In genomic region chr10:29041512-29042150, GRCh38 we compare ENCODE assay signal across 2 cellular contexts.
TF ChIP-seq lines count a peak whose summit lies in the region.

No MANE protein-coding gene starts in this region.

TF ChIP-seq in SK-N-SH, 30 proteins besides CTCF, POLR2A, EP300 and RAD21 (continued from another document):
- TF ChIP-seq REST (IDR thresholded peaks at IDR 0.05; ENCODE audit: low read depth, low read length) = no peak
- TF ChIP-seq TCF12 (IDR thresholded peaks at IDR 0.05) = 0 out of 2 replicates have a peak, but pooled peaks have one; percentile 7
- TF ChIP-seq RCOR1 (IDR thresholded peaks at IDR 0.05; ENCODE audit: low read length) = peak; percentile 65; the same call in 1 of the 2 replicates

TF ChIP-seq in SK-N-SH treated with all-trans-retinoic acid at 6 μM for 48 hours, 23 proteins besides CTCF, POLR2A, EP300 and RAD21 (continued from another document):
- TF ChIP-seq POU6F1 (CRISPR knock-in tag; IDR thresholded peaks at IDR 0.05; ENCODE audit: borderline replicate concordance, low read depth) = no peak
- no peak for TF ChIP-seq SNAI2 (CRISPR knock-in tag; IDR thresholded peaks at IDR 0.05)
- TF ChIP-seq CREB5 (CRISPR knock-in tag; IDR thresholded peaks at IDR 0.05; ENCODE audit: low read depth) = no peak
- no peak for TF ChIP-seq ZFP3 (CRISPR knock-in tag; IDR thresholded peaks at IDR 0.05)
- TF ChIP-seq OSR1 (CRISPR knock-in tag; IDR thresholded peaks at IDR 0.05) = no peak
- no peak for TF ChIP-seq TOX (CRISPR knock-in tag; IDR thresholded peaks at IDR 0.05; ENCODE audit: borderline replicate concordance)
- TF ChIP-seq GLIS3 (CRISPR knock-in tag; IDR thresholded peaks at IDR 0.05) = no peak
- no peak for TF ChIP-seq CSDC2 (CRISPR knock-in tag; IDR thresholded peaks at IDR 0.05)
- no peak for TF ChIP-seq ZNF70 (CRISPR knock-in tag; IDR thresholded peaks at IDR 0.05)
- no peak for TF ChIP-seq CSRNP3 (CRISPR knock-in tag; IDR thresholded peaks at IDR 0.05)
- TF ChIP-seq PATZ1 (CRISPR knock-in tag; IDR thresholded peaks at IDR 0.05; ENCODE audit: borderline replicate concordance) = no peak
